ENCODE assay signal across 8 cellular contexts in genomic region chr14:64294672-64295413, GRCh38. TPM values are rescaled to one million over a fixed set of nuclear protein-coding genes. Genes with fewer than 3 reads are reported as not detected.
DNase-seq lines count a peak whose midpoint lies in the region; ATAC-seq and TF ChIP-seq lines count a peak whose summit lies in the region.

No MANE protein-coding gene starts in this region.

- H3K4me1 ChIP-seq in effector memory CD4-positive, alpha-beta T cell (ENCODE audit: control insufficient read depth, insufficient read depth, low read length, poor library complexity, severe bottlenecking): peaks cover 4% of the 10 kb centered on the region
- H3K4me1 ChIP-seq in mesodermal cell (ENCODE audit: control insufficient read depth, insufficient read depth, low read length, poor library complexity, severe bottlenecking): peaks cover 9% of the 10 kb centered on the region

- peak overlapping the region; percentile 41 for H3K4me3 ChIP-seq in effector memory CD4-positive, alpha-beta T cell (ENCODE audit: insufficient read depth, low read depth, low read length, poor library complexity, severe bottlenecking)
- H3K4me3 ChIP-seq in mesodermal cell (ENCODE audit: extremely low read depth, insufficient read depth, low read length, poor library complexity, severe bottlenecking): peak overlapping the region; percentile 33

- H3K4me1 Mint-ChIP-seq in activated CD4-positive, alpha-beta memory T cell treated with anti-CD3 and anti-CD28 coated beads, Interleukin-2, amount 10 ng/mL, durations not matched to agents 7 days and 5 days: peaks cover 33% of the 10 kb centered on the region

- 10 to 18% methylated on average over 13 to 15 of the region's 20 CpGs for WGBS in mesodermal cell (ENCODE audit: insufficient coverage in 2 of 2), 2 experiments

- no peaks in the 10 kb centered on the region for H3K9me3 ChIP-seq in effector memory CD4-positive, alpha-beta T cell (ENCODE audit: control insufficient read depth, low read length)
- H3K9me3 ChIP-seq in mesodermal cell (ENCODE audit: control insufficient read depth, low read length): no peaks in the 10 kb centered on the region

- CTCF ChIA-PET in activated CD4-positive, alpha-beta memory T cell treated with anti-CD3 and anti-CD28 coated beads, Interleukin-2, amount 10 ng/mL, durations not matched to agents 7 days and 5 days (lab: Charles Lee): interaction anchor here (0.6 to 3.9 kb wide), 25 partner anchors 9 to 661 kb away, joined by 3 to 44 read pairs (median 4); no protein-coding TSS in a partner anchor

- POLR2A ChIA-PET in activated CD4-positive, alpha-beta memory T cell treated with anti-CD3 and anti-CD28 coated beads, Interleukin-2, amount 10 ng/mL, durations not matched to agents 7 days and 5 days (lab: Charles Lee): interaction anchor here (0.5 to 1.3 kb wide), 2 partner anchors 284 to 641 kb away, joined by 3 read pairs; no protein-coding TSS in a partner anchor

- H3K36me3 Mint-ChIP-seq in activated CD4-positive, alpha-beta memory T cell treated with anti-CD3 and anti-CD28 coated beads, Interleukin-2, amount 10 ng/mL, durations not matched to agents 7 days and 5 days (ENCODE audit: low read depth): no peaks in the 10 kb centered on the region

- H3K27ac ChIP-seq in effector memory CD4-positive, alpha-beta T cell (ENCODE audit: insufficient read depth, low read length, poor library complexity, severe bottlenecking): no peak overlapping the region
- H3K27ac ChIP-seq in mesodermal cell (ENCODE audit: low read depth, low read length, severe bottlenecking): no peak overlapping the region

- no peaks in the 10 kb centered on the region for H3K36me3 ChIP-seq in effector memory CD4-positive, alpha-beta T cell (ENCODE audit: control insufficient read depth, insufficient read depth, low read length)
- H3K36me3 ChIP-seq in mesodermal cell (ENCODE audit: control insufficient read depth, insufficient read depth, low read length): no peaks in the 10 kb centered on the region

- peaks cover 25% of the 10 kb centered on the region for H3K27me3 Mint-ChIP-seq in activated CD4-positive, alpha-beta memory T cell treated with anti-CD3 and anti-CD28 coated beads, Interleukin-2, amount 10 ng/mL, durations not matched to agents 7 days and 5 days

- H3K27ac Mint-ChIP-seq in activated CD4-positive, alpha-beta memory T cell treated with anti-CD3 and anti-CD28 coated beads, Interleukin-2, amount 10 ng/mL, durations not matched to agents 7 days and 5 days: no peak overlapping the region

- peak; percentile 20 for DNase-seq in A172 (ENCODE audit: low spot score)
- DNase-seq in NCI-H510A treated with DMSO at 0.1 percent for 48 hours (lab: John Stamatoyannopoulos, UW): peak; percentile 78
- peak; percentile 86 for DNase-seq in activated CD4-positive, alpha-beta memory T cell treated with anti-CD3 and anti-CD28 coated beads, Interleukin-2, amount 10 ng/mL, durations not matched to agents 7 days and 5 days
- DNase-seq in effector memory CD4-positive, alpha-beta T cell: peak; percentile 46 to 65 (median 55)
- peak; percentile 58 to 67 for DNase-seq in stimulated activated CD8-positive, alpha-beta memory T cell treated with anti-CD3 and anti-CD28 coated beads, Interleukin-2, amount 100 ng/mL, for 1 hour (ENCODE audit: low read depth in 2 of 2)

- no peak for TF ChIP-seq POLR2A in GM18505 (IDR thresholded peaks at IDR 0.05; ENCODE audit: borderline replicate concordance, extremely low read depth, insufficient read depth, insufficient read length)

- ATAC-seq in GM18505 (IDR thresholded peaks at IDR 0.05; ENCODE audit: unreplicated experiment) (peak; percentile 81), HG03025 (IDR thresholded peaks at IDR 0.05; ENCODE audit: low FRiP score, unreplicated experiment) (peak; percentile 58)

- H3K9me3 Mint-ChIP-seq in activated CD4-positive, alpha-beta memory T cell treated with anti-CD3 and anti-CD28 coated beads, Interleukin-2, amount 10 ng/mL, durations not matched to agents 7 days and 5 days: no peaks in the 10 kb centered on the region

- H3K4me3 Mint-ChIP-seq in activated CD4-positive, alpha-beta memory T cell treated with anti-CD3 and anti-CD28 coated beads, Interleukin-2, amount 10 ng/mL, durations not matched to agents 7 days and 5 days: peak overlapping the region; percentile 67

- no peaks in the 10 kb centered on the region for H3K27me3 ChIP-seq in effector memory CD4-positive, alpha-beta T cell (replicated peaks; ENCODE audit: control insufficient read depth, insufficient read depth, low read length, poor library complexity, severe bottlenecking)

RNA-seq across cellular contexts. Expression of gene ESR2, which starts 0.7 kb away (rescaled TPM):
- total RNA-seq in A172 (2014; rRNA removed; shearing (Covaris generic)): 0.17 TPM in 1 of 2 replicates, not detected in the other
- total RNA-seq in activated CD4-positive, alpha-beta memory T cell treated with anti-CD3 and anti-CD28 coated beads, Interleukin-2, amount 10 ng/mL, durations not matched to agents 7 days and 5 days: under 1 TPM; 0.13 to 0.18 TPM
- polyA plus RNA-seq in mesodermal cell (2013, experiment 1 of 2): 0.18 TPM
- polyA plus RNA-seq in mesodermal cell (2013, experiment 2 of 2): not detected

Comparison
In these comparisons a context has a peak if more than half of its experiments do, and no peak if none do; other contexts are left out.
1. DNase-seq: peak in every context shown above with its lines; median percentile 86 in activated CD4-positive, alpha-beta memory T cell treated with anti-CD3 and anti-CD28 coated beads, Interleukin-2, amount 10 ng/mL, durations not matched to agents 7 days and 5 days; 78 in NCI-H510A treated with DMSO at 0.1 percent for 48 hours; 62 in stimulated activated CD8-positive, alpha-beta memory T cell treated with anti-CD3 and anti-CD28 coated beads, Interleukin-2, amount 100 ng/mL, for 1 hour; 55 in effector memory CD4-positive, alpha-beta T cell; 20 in A172.